8 cellular contexts compared by ENCODE assay signal in the genomic region with DNA sequence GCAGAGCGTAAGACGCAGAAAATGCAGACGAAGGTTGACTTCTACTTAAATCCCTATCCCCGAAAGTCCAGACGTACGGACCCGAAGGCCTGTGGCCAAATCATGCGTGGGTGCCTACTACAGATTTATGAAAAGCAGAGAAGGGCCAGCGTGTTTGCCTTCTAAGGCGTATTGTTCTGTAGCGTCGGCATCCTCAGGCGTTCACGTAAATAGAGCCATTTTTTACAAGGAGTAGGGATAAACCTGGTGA. TPM values are rescaled to one million over a fixed set of nuclear protein-coding genes. Genes with fewer than 3 reads are reported as not detected.
DNase-seq lines count a peak whose midpoint lies in the region; ATAC-seq, FAIRE-seq and TF ChIP-seq lines count a peak whose summit lies in the region.

No MANE protein-coding gene starts in this region.

- H3K27ac ChIP-seq in adrenal gland, result peak overlapping the region; percentile 56 to 89 (median 87)
- peak overlapping the region; percentile 83 to 88 for H3K27ac ChIP-seq in small intestine (ENCODE audit: low read depth in 1 of 2, low read length in 1 of 2)

- no peak for TF ChIP-seq CTCF in HFFc6 (IDR thresholded peaks at IDR 0.05)
- no peak for TF ChIP-seq CTCF in adrenal gland (IDR thresholded peaks at IDR 0.05)

- H3K9me3 Mint-ChIP-seq in HFFc6, result no peaks in the 10 kb centered on the region

- H3K27me3 ChIP-seq in adrenal gland (no peaks in the 10 kb centered on the region), small intestine (ENCODE audit: control insufficient read depth in 2 of 2, insufficient read depth in 2 of 2, low read length in 2 of 2) (peaks cover 0 to 6% of the 10 kb centered on the region in 2 donors)

- H3K36me3 Mint-ChIP-seq in HFFc6 (ENCODE audit: low read depth), result no peaks in the 10 kb centered on the region

- FAIRE-seq in small intestine (lab: Jason Lieb, UNC), result no peak

- TF ChIP-seq POLR2A in adrenal gland (IDR thresholded peaks at IDR 0.05), result peak in 1 of 2 donors; percentile 27

- no peak for ATAC-seq in GM21515 (IDR thresholded peaks at IDR 0.05; ENCODE audit: unreplicated experiment)

- H3K4me3 ChIP-seq in adrenal gland (peak overlapping the region; percentile 29 to 92 (median 70)), small intestine (ENCODE audit: low read depth in 1 of 2, low read length in 2 of 2) (peak overlapping the region; percentile 52 to 72)

- peak overlapping the region; percentile 37 for H3K4me3 Mint-ChIP-seq in HFFc6

- H3K27ac Mint-ChIP-seq in HFFc6, result no peak overlapping the region

- H3K9me3 ChIP-seq in adrenal gland (replicated peaks in 1 of 3) (no peaks in the 10 kb centered on the region), small intestine (ENCODE audit: control insufficient read depth, low read depth) (no peaks in the 10 kb centered on the region)

- peaks cover 23 to 36% of the 10 kb centered on the region in 2 donors for H3K4me1 ChIP-seq in adrenal gland (replicated peaks in 1 of 2)
- no peaks in the 10 kb centered on the region for H3K4me1 ChIP-seq in small intestine (ENCODE audit: control insufficient read depth in 2 of 2, insufficient read depth in 1 of 2, low read depth in 1 of 2, low read length in 1 of 2)

- H3K4me1 Mint-ChIP-seq in HFFc6 (ENCODE audit: low read depth), result peaks cover 18% of the 10 kb centered on the region

- H3K36me3 ChIP-seq in adrenal gland (replicated peaks in 1 of 2) (no peaks in the 10 kb centered on the region), small intestine (ENCODE audit: control insufficient read depth in 2 of 2, insufficient read depth in 2 of 2, low read length in 2 of 2) (no peaks in the 10 kb centered on the region)

- no peak for DNase-seq in HFFc6
- no peak for DNase-seq in adrenal gland
- DNase-seq in kidney tubule cell (ENCODE audit: low spot score), result peak; percentile 14
- no peak for DNase-seq in small intestine
- DNase-seq in medulla oblongata (ENCODE audit: extremely low spot score), result no peak
- no peak for DNase-seq in RKO (ENCODE audit: low spot score)
- no peak for DNase-seq in AG20443 (ENCODE audit: low spot score)

- WGBS in adrenal gland, 4 donors, result 14 to 35% (median 16%) methylated on average over 14 of the region's 14 CpGs
- WGBS in small intestine, 3 donors, result 6 to 37% (median 13%) methylated on average over 14 of the region's 14 CpGs

- H3K27me3 Mint-ChIP-seq in HFFc6 (ENCODE audit: insufficient read depth), result peaks cover 17% of the 10 kb centered on the region; the same call in 1 of the 2 replicates

- intact Hi-C loops in adrenal gland (cut with DNase I), result no loop called here

RNA-seq across cellular contexts. Expression of a gene that starts 0.2 kb away (rescaled TPM):
- under 1 TPM; 0.17 to 1.00 (median 0.26) TPM for total RNA-seq in HFFc6 (2021; fragmentation: NEBNext Ultra II Directional; extraction: Animal tissue kit (Norgen Biotek cat#: 25700))
- 10 to 100 TPM; 13.8 to 53.4 (median 35.2) TPM for total RNA-seq in adrenal gland
- polyA plus RNA-seq in adrenal gland, result 10 to 100 TPM; 10.6 to 15.8 (median 14.8) TPM
- polyA plus RNA-seq in small intestine, result 10 to 100 TPM; 30.1 to 62.0 (median 41.9) TPM

RNA-seq across cellular contexts. Expression of a gene that starts 40.8 kb away (rescaled TPM):
- total RNA-seq in HFFc6 (2021; fragmentation: NEBNext Ultra II Directional; extraction: Animal tissue kit (Norgen Biotek cat#: 25700)), result 100 to 1,000 TPM in 3 of 6 experiments, 10 to 100 TPM in 3; 89.6 to 245 (median 99.0) TPM
- total RNA-seq in adrenal gland, result 100 to 1,000 TPM in 2 of 8 donors, 10 to 100 TPM in 6; 31.8 to 182 (median 68.8) TPM
- polyA plus RNA-seq in adrenal gland, result 100 to 1,000 TPM in 1 of 3 donors, 10 to 100 TPM in 2; 32.1 to 165 (median 41.8) TPM
- 10 to 100 TPM in 1 of 3 donors, 1 to 10 TPM in 2; 3.8 to 12.5 (median 4.5) TPM for polyA plus RNA-seq in small intestine

Comparison
In these comparisons a context has a peak if more than half of its experiments do, and no peak if none do; other contexts are left out.
1. RNA of a gene that starts 0.2 kb away (total RNA-seq): 13.8 to 53.4 TPM in adrenal gland; 0.17 to 1.00 TPM in HFFc6; every median in the first group is over 4 times any median in the second.